8 cellular contexts compared by ENCODE assay signal in the genomic region with DNA sequence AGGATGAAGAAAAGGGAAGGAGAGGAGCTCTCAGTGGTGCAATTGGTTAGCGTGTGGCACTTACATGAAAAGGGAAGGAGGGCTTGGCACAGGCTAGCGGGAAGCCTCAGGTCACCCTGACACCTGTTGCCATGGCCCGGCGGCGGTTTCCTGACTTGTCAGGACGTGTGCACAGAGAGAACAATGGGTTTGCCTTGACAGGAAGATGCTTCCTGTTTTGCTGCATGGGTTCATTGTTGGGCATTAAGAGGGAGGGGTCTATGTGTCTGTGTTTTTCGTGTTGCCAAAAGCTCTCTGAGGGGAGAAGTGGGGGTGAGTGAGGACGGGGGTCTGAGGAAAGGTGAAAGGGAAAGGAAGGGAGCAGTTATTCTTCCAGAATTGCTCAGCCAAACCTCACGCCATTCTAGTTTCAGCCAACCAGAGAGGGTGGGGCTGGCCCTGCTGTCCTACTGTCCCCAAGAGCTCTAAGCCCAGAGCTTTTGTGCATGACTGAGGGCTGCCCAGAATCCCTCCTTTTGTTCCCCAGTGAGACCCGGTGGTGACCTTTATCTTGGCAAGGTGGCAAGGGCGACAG. TPM values are rescaled to one million over a fixed set of nuclear protein-coding genes. Genes with fewer than 3 reads are reported as not detected.
DNase-seq lines count a peak whose midpoint lies in the region; ATAC-seq and TF ChIP-seq lines count a peak whose summit lies in the region.

No MANE protein-coding gene starts in this region.

- no peaks in the 10 kb centered on the region for H4K20me1 ChIP-seq in OCI-LY1 (ENCODE audit: insufficient read depth, low read length)

- no peak for TF ChIP-seq CTCF in CD8-positive, alpha-beta T cell (IDR thresholded peaks at IDR 0.05)
- TF ChIP-seq CTCF in OCI-LY1 (IDR thresholded peaks at IDR 0.05; ENCODE audit: low read length) = no peak
- no peak for TF ChIP-seq CTCF in coronary artery (IDR thresholded peaks at IDR 0.05)

- H3K27me3 ChIP-seq in CD8-positive, alpha-beta T cell (ENCODE audit: insufficient read depth, low read length) = no peaks in the 10 kb centered on the region
- no peaks in the 10 kb centered on the region; the same call in 1 of the 2 replicates for H3K27me3 ChIP-seq in OCI-LY1 (ENCODE audit: insufficient read depth, low read length)
- H3K27me3 ChIP-seq in naive thymus-derived CD4-positive, alpha-beta T cell (ENCODE audit: control insufficient read depth in 2 of 2, insufficient read depth in 2 of 2, low read length in 2 of 2) = no peaks in the 10 kb centered on the region

- H3K4me1 ChIP-seq in CD8-positive, alpha-beta T cell (ENCODE audit: insufficient read depth, low read length) = peaks cover 86% of the 10 kb centered on the region
- H3K4me1 ChIP-seq in OCI-LY1 (ENCODE audit: insufficient read depth, low read length, severe bottlenecking) = peaks cover 13% of the 10 kb centered on the region
- H3K4me1 ChIP-seq in naive thymus-derived CD4-positive, alpha-beta T cell (ENCODE audit: control insufficient read depth in 2 of 2, insufficient read depth in 2 of 2, low read length in 2 of 2) = peaks cover 27 to 76% of the 10 kb centered on the region in 2 donors

- H3K4me3 ChIP-seq in CD8-positive, alpha-beta T cell (ENCODE audit: low read depth, low read length) = peak overlapping the region; percentile 17
- H3K4me3 ChIP-seq in OCI-LY1 (ENCODE audit: low read depth, low read length, poor library complexity, severe bottlenecking) (peak overlapping the region; percentile 24), coronary artery (no peak overlapping the region)
- peak overlapping the region; percentile 46 for H3K4me3 ChIP-seq in naive thymus-derived CD4-positive, alpha-beta T cell (ENCODE audit: low read length)

- H3K79me2 ChIP-seq in OCI-LY1 (ENCODE audit: insufficient read depth, low read length) = no peaks in the 10 kb centered on the region

- H3K9me2 ChIP-seq in OCI-LY1 (ENCODE audit: low read depth, low read length) = no peaks in the 10 kb centered on the region

- ATAC-seq in CD8-positive, alpha-beta T cell = peak; percentile 85
- ATAC-seq in GM19452 (IDR thresholded peaks at IDR 0.05; ENCODE audit: unreplicated experiment) (peak; percentile 90), HG03460 (IDR thresholded peaks at IDR 0.05; ENCODE audit: unreplicated experiment) (peak; percentile 85)
- peak; percentile 87 for ATAC-seq in activated naive CD8-positive, alpha-beta T cell treated with anti-CD3 and anti-CD28 coated beads, Interleukin-2, amount 10 ng/mL, durations not matched to agents 7 days and 5 days (ENCODE audit: low read depth)
- ATAC-seq in naive thymus-derived CD4-positive, alpha-beta T cell = peak; percentile 91

- H3K36me3 ChIP-seq in CD8-positive, alpha-beta T cell (ENCODE audit: insufficient read depth, low read length) = no peaks in the 10 kb centered on the region
- H3K36me3 ChIP-seq in OCI-LY1 (ENCODE audit: insufficient read depth, low read length) = no peaks in the 10 kb centered on the region
- H3K36me3 ChIP-seq in naive thymus-derived CD4-positive, alpha-beta T cell (ENCODE audit: control insufficient read depth in 2 of 3, insufficient read depth in 3 of 3, low read length in 3 of 3) = no peaks in the 10 kb centered on the region

- CTCF ChIA-PET in CD8-positive, alpha-beta T cell (lab: Charles Lee) = interaction anchor here (1.0 to 3.1 kb wide), 9 partner anchors 13 to 37 kb away, joined by 3 to 17 read pairs (median 6); a partner anchor contains a TSS
- CTCF ChIA-PET in naive thymus-derived CD4-positive, alpha-beta T cell (lab: Charles Lee) = interaction anchor here (0.8 to 2.8 kb wide), 5 partner anchors 18 to 33 kb away, joined by 3 to 20 read pairs (median 9); a partner anchor contains a TSS

- H3K4me1 Mint-ChIP-seq in CD8-positive, alpha-beta T cell (ENCODE audit: low read depth) = peaks cover 95% of the 10 kb centered on the region
- H3K4me1 Mint-ChIP-seq in activated naive CD8-positive, alpha-beta T cell treated with anti-CD3 and anti-CD28 coated beads, Interleukin-2, amount 10 ng/mL, durations not matched to agents 7 days and 5 days = peaks cover 73% of the 10 kb centered on the region
- peaks cover 63 to 100% (median 97%) of the 10 kb centered on the region in 7 donors for H3K4me1 Mint-ChIP-seq in naive thymus-derived CD4-positive, alpha-beta T cell

- POLR2A ChIA-PET in CD8-positive, alpha-beta T cell (lab: Charles Lee) = interaction anchor here (0.7 to 2.6 kb wide), 16 partner anchors 8 to 43 kb away, joined by 3 to 23 read pairs (median 6); a partner anchor contains a TSS
- POLR2A ChIA-PET in activated naive CD8-positive, alpha-beta T cell treated with anti-CD3 and anti-CD28 coated beads, Interleukin-2, amount 10 ng/mL, durations not matched to agents 7 days and 5 days (lab: Charles Lee) = interaction anchor here (0.7 to 3.6 kb wide), 13 partner anchors 8 to 1131 kb away, joined by 3 to 65 read pairs (median 4); a partner anchor contains a TSS
- POLR2A ChIA-PET in naive thymus-derived CD4-positive, alpha-beta T cell (lab: Charles Lee) = interaction anchor here (0.5 to 14.6 kb wide), 17 partner anchors 8 to 263 kb away, joined by 3 to 598 read pairs (median 8); a partner anchor contains a TSS

- H3K9me3 Mint-ChIP-seq in CD8-positive, alpha-beta T cell = peaks cover 24% of the 10 kb centered on the region
- peaks cover 15% of the 10 kb centered on the region for H3K9me3 Mint-ChIP-seq in activated naive CD8-positive, alpha-beta T cell treated with anti-CD3 and anti-CD28 coated beads, Interleukin-2, amount 10 ng/mL, durations not matched to agents 7 days and 5 days
- peaks cover 5 to 38% (median 15%) of the 10 kb centered on the region in 11 donors for H3K9me3 Mint-ChIP-seq in naive thymus-derived CD4-positive, alpha-beta T cell

- H3K27ac Mint-ChIP-seq in CD8-positive, alpha-beta T cell = peak overlapping the region; percentile 94
- H3K27ac Mint-ChIP-seq in activated naive CD8-positive, alpha-beta T cell treated with anti-CD3 and anti-CD28 coated beads, Interleukin-2, amount 10 ng/mL, durations not matched to agents 7 days and 5 days = peak overlapping the region; percentile 95
- H3K27ac Mint-ChIP-seq in naive thymus-derived CD4-positive, alpha-beta T cell = peak overlapping the region; percentile 91 to 99 (median 96)

- H3K9me3 ChIP-seq in CD8-positive, alpha-beta T cell (ENCODE audit: low read length) = no peaks in the 10 kb centered on the region
- H3K9me3 ChIP-seq in OCI-LY1 (ENCODE audit: low read length) = no peaks in the 10 kb centered on the region
- no peaks in the 10 kb centered on the region for H3K9me3 ChIP-seq in naive thymus-derived CD4-positive, alpha-beta T cell (ENCODE audit: control insufficient read depth in 2 of 3, low read length in 3 of 3)

- H3F3A ChIP-seq in OCI-LY1 (ENCODE audit: insufficient read depth, low read length) = no peaks in the 10 kb centered on the region

- H3K4me3 Mint-ChIP-seq in CD8-positive, alpha-beta T cell = peak overlapping the region; percentile 79
- H3K4me3 Mint-ChIP-seq in activated naive CD8-positive, alpha-beta T cell treated with anti-CD3 and anti-CD28 coated beads, Interleukin-2, amount 10 ng/mL, durations not matched to agents 7 days and 5 days = peak overlapping the region; percentile 75
- peak overlapping the region; percentile 73 to 88 (median 77) for H3K4me3 Mint-ChIP-seq in naive thymus-derived CD4-positive, alpha-beta T cell

- H3K4me2 ChIP-seq in OCI-LY1 (ENCODE audit: low read length) = peak overlapping the region; percentile 50; the same call in 1 of the 2 replicates

- H3K9ac ChIP-seq in OCI-LY1 (ENCODE audit: low read length) = no peak overlapping the region; the same call in 1 of the 2 replicates

- H3K27ac ChIP-seq in CD8-positive, alpha-beta T cell (ENCODE audit: low read depth, low read length) = peak overlapping the region; percentile 74
- peak overlapping the region; percentile 13 for H3K27ac ChIP-seq in OCI-LY1 (ENCODE audit: low read depth, low read length, poor library complexity, severe bottlenecking)
- peak overlapping the region; percentile 84 for H3K27ac ChIP-seq in naive thymus-derived CD4-positive, alpha-beta T cell (ENCODE audit: low read depth, low read length)
- peak overlapping the region in 1 of 2 donors; percentile 54 for H3K27ac ChIP-seq in coronary artery

- intact Hi-C loops in CD8-positive, alpha-beta T cell (cut with DNase I, micrococcal nuclease) = loop anchor here (1.0 to 2.0 kb wide), 5 partner anchors 14 to 33 kb away; a partner anchor contains a TSS
- intact Hi-C loops in naive thymus-derived CD4-positive, alpha-beta T cell (cut with micrococcal nuclease) = loop anchor here in 1 of 2 donors (1.0 kb wide), 7 partner anchors 8 to 33 kb away; a partner anchor contains a TSS

- no peak overlapping the region for H2AFZ ChIP-seq in OCI-LY1 (ENCODE audit: low read length)

- peak; percentile 48 to 90 (median 77) for DNase-seq in CD8-positive, alpha-beta T cell
- peak; percentile 76 for DNase-seq in activated naive CD8-positive, alpha-beta T cell treated with anti-CD3 and anti-CD28 coated beads, Interleukin-2, amount 10 ng/mL, durations not matched to agents 7 days and 5 days
- peak in 7 of 9 donors; percentile 75 to 90 (median 86) for DNase-seq in naive thymus-derived CD4-positive, alpha-beta T cell
- no peak for DNase-seq in coronary artery (ENCODE audit: low spot score)
- DNase-seq in NCI-H446 treated with DMSO at 0.1 percent for 48 hours (lab: John Stamatoyannopoulos, UW) = no peak

- H3K27me3 Mint-ChIP-seq in CD8-positive, alpha-beta T cell (ENCODE audit: low read depth) = no peaks in the 10 kb centered on the region
- H3K27me3 Mint-ChIP-seq in activated naive CD8-positive, alpha-beta T cell treated with anti-CD3 and anti-CD28 coated beads, Interleukin-2, amount 10 ng/mL, durations not matched to agents 7 days and 5 days = no peaks in the 10 kb centered on the region
- H3K27me3 Mint-ChIP-seq in naive thymus-derived CD4-positive, alpha-beta T cell = no peaks in the 10 kb centered on the region

- peaks cover 15% of the 10 kb centered on the region for H3K36me3 Mint-ChIP-seq in CD8-positive, alpha-beta T cell
- H3K36me3 Mint-ChIP-seq in activated naive CD8-positive, alpha-beta T cell treated with anti-CD3 and anti-CD28 coated beads, Interleukin-2, amount 10 ng/mL, durations not matched to agents 7 days and 5 days = peaks cover 30% of the 10 kb centered on the region
- peaks cover 7 to 58% (median 11%) of the 10 kb centered on the region in 5 donors for H3K36me3 Mint-ChIP-seq in naive thymus-derived CD4-positive, alpha-beta T cell

RNA-seq across cellular contexts. Expression of a gene that starts 17.1 kb away (rescaled TPM):
- total RNA-seq in CD8-positive, alpha-beta T cell = 100 to 1,000 TPM; 196 to 199 TPM
- 100 to 1,000 TPM; 231 to 238 TPM for total RNA-seq in activated naive CD8-positive, alpha-beta T cell treated with anti-CD3 and anti-CD28 coated beads, Interleukin-2, amount 10 ng/mL, durations not matched to agents 7 days and 5 days
- total RNA-seq in naive thymus-derived CD4-positive, alpha-beta T cell = 100 to 1,000 TPM; 153 to 675 (median 262) TPM
- 1,000 to 10,000 TPM; 1,350 to 2,301 TPM for polyA plus RNA-seq in naive thymus-derived CD4-positive, alpha-beta T cell

Comparison
In these comparisons a context has a peak if more than half of its experiments do, and no peak if none do; other contexts are left out.
1. DNase-seq: peak in CD8-positive, alpha-beta T cell (7 of 7), activated naive CD8-positive, alpha-beta T cell treated with anti-CD3 and anti-CD28 coated beads, Interleukin-2, amount 10 ng/mL, durations not matched to agents 7 days and 5 days (single experiment) and naive thymus-derived CD4-positive, alpha-beta T cell (7 of 9); none in coronary artery (single experiment) and NCI-H446 treated with DMSO at 0.1 percent for 48 hours (single experiment).
2. Peak in every context shown above with its lines, with median percentiles within 50 percentile points of each other: ATAC-seq, H3K27ac Mint-ChIP-seq and H3K4me3 Mint-ChIP-seq.